1 cellular context compared by ENCODE assay signal in the genomic region with DNA sequence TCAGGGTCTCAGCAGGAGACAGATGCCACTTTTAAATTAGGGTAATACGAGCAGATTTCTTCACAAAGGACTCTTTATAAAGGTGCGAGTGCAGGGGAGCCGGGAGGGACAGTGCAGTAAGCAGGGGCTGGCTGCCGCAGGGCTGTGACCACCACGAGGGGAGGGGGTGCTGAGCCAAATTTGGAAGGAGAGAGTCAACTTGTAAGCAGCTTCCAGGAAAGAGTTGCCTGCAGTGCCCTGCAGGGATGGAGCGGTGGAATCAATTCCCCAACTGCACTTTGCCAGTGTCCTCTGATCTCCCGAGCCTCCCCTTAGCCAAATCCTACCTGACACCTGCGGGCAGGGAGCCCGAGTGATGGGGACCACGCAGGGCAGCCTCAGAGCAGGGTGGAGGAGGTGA.
TF ChIP-seq lines count a peak whose summit lies in the region.

No MANE protein-coding gene starts in this region.

TF ChIP-seq in WTC11, 78 proteins besides CTCF, POLR2A, EP300 and RAD21 (continued from another document):
- TF ChIP-seq, protein P1, sequence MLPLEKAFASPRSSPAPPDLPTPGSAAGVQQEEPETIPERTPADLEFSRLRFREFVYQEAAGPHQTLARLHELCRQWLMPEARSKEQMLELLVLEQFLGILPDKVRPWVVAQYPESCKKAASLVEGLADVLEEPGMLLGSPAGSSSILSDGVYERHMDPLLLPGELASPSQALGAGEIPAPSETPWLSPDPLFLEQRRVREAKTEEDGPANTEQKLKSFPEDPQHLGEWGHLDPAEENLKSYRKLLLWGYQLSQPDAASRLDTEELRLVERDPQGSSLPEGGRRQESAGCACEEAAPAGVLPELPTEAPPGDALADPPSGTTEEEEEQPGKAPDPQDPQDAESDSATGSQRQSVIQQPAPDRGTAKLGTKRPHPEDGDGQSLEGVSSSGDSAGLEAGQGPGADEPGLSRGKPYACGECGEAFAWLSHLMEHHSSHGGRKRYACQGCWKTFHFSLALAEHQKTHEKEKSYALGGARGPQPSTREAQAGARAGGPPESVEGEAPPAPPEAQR (CRISPR knock-in tag; IDR thresholded peaks at IDR 0.05) = no peak
- no peak for TF ChIP-seq RELA (CRISPR knock-in tag; IDR thresholded peaks at IDR 0.05; ENCODE audit: borderline replicate concordance)
- TF ChIP-seq, protein P2, sequence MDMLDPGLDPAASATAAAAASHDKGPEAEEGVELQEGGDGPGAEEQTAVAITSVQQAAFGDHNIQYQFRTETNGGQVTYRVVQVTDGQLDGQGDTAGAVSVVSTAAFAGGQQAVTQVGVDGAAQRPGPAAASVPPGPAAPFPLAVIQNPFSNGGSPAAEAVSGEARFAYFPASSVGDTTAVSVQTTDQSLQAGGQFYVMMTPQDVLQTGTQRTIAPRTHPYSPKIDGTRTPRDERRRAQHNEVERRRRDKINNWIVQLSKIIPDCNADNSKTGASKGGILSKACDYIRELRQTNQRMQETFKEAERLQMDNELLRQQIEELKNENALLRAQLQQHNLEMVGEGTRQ (CRISPR knock-in tag; IDR thresholded peaks at IDR 0.05) = no peak
- TF ChIP-seq, protein P3, sequence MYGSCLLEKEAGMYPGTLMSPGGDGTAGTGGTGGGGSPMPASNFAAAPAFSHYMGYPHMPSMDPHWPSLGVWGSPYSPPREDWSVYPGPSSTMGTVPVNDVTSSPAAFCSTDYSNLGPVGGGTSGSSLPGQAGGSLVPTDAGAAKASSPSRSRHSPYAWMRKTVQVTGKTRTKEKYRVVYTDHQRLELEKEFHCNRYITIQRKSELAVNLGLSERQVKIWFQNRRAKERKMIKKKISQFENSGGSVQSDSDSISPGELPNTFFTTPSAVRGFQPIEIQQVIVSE (CRISPR knock-in tag; IDR thresholded peaks at IDR 0.05; ENCODE audit: borderline replicate concordance) = no peak
- TF ChIP-seq, protein P4, sequence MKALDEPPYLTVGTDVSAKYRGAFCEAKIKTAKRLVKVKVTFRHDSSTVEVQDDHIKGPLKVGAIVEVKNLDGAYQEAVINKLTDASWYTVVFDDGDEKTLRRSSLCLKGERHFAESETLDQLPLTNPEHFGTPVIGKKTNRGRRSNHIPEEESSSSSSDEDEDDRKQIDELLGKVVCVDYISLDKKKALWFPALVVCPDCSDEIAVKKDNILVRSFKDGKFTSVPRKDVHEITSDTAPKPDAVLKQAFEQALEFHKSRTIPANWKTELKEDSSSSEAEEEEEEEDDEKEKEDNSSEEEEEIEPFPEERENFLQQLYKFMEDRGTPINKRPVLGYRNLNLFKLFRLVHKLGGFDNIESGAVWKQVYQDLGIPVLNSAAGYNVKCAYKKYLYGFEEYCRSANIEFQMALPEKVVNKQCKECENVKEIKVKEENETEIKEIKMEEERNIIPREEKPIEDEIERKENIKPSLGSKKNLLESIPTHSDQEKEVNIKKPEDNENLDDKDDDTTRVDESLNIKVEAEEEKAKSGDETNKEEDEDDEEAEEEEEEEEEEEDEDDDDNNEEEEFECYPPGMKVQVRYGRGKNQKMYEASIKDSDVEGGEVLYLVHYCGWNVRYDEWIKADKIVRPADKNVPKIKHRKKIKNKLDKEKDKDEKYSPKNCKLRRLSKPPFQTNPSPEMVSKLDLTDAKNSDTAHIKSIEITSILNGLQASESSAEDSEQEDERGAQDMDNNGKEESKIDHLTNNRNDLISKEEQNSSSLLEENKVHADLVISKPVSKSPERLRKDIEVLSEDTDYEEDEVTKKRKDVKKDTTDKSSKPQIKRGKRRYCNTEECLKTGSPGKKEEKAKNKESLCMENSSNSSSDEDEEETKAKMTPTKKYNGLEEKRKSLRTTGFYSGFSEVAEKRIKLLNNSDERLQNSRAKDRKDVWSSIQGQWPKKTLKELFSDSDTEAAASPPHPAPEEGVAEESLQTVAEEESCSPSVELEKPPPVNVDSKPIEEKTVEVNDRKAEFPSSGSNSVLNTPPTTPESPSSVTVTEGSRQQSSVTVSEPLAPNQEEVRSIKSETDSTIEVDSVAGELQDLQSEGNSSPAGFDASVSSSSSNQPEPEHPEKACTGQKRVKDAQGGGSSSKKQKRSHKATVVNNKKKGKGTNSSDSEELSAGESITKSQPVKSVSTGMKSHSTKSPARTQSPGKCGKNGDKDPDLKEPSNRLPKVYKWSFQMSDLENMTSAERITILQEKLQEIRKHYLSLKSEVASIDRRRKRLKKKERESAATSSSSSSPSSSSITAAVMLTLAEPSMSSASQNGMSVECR (CRISPR knock-in tag; IDR thresholded peaks at IDR 0.05; ENCODE audit: borderline replicate concordance) = no peak
- no peak for TF ChIP-seq GTF2I (CRISPR knock-in tag; conservative IDR thresholded peaks at IDR 0.05)
